ENCODE assay signal across 22 cellular contexts in genomic region chr9:7304596-7304995, GRCh38.
DNase-seq lines count a peak whose midpoint lies in the region; ATAC-seq, FAIRE-seq and TF ChIP-seq lines count a peak whose summit lies in the region.
"Had no signal": no experiment of that assay in that cellular context is flagged by ENCODE, and none has a peak within 500 bp of the region (broad histone marks: within the 10 kb centered on the region; RNA-seq: fewer than 3 reads in every experiment).

No MANE protein-coding gene starts in this region.

- no peaks in the 10 kb centered on the region for H3K36me3 Mint-ChIP-seq in activated CD4-positive, alpha-beta T cell treated with anti-CD3 and anti-CD28 coated beads for 36 hours (ENCODE audit: low read depth)
- H3K36me3 Mint-ChIP-seq: CD14-positive monocyte; CD4-positive, alpha-beta memory T cell had no signal

- H3K27ac ChIP-seq in uterus (peak overlapping the region; percentile 39 to 66), transverse colon (no peak overlapping the region)
- H3K27ac ChIP-seq: 22Rv1, A549, BLaER1, HL-60 had no signal

- CTCF ChIA-PET in activated CD4-positive, alpha-beta T cell treated with anti-CD3 and anti-CD28 coated beads for 36 hours (lab: Charles Lee), result interaction anchor here (1.1 kb wide), 1 partner anchor 10 kb away, joined by 3 read pairs; no protein-coding TSS in a partner anchor

- no peaks in the 10 kb centered on the region for H3K4me1 Mint-ChIP-seq in activated CD4-positive, alpha-beta T cell treated with anti-CD3 and anti-CD28 coated beads for 36 hours
- H3K4me1 Mint-ChIP-seq: CD14-positive monocyte; CD4-positive, alpha-beta memory T cell; GM23338 had no signal

- H3K9me3 Mint-ChIP-seq in activated CD4-positive, alpha-beta T cell treated with anti-CD3 and anti-CD28 coated beads for 36 hours (ENCODE audit: low read depth), result peaks cover 10% of the 10 kb centered on the region

- POLR2A ChIA-PET in activated CD4-positive, alpha-beta T cell treated with anti-CD3 and anti-CD28 coated beads for 36 hours (lab: Charles Lee), result no interaction called here

- H3K4me3 Mint-ChIP-seq in activated CD4-positive, alpha-beta T cell treated with anti-CD3 and anti-CD28 coated beads for 36 hours, result no peak overlapping the region
- H3K4me3 Mint-ChIP-seq: CD14-positive monocyte; CD4-positive, alpha-beta memory T cell; GM23338 had no signal

- TF ChIP-seq POLR2A in uterus (IDR thresholded peaks at IDR 0.05) (no peak), transverse colon (IDR thresholded peaks at IDR 0.05) (no peak)

- no peak for DNase-seq in activated CD4-positive, alpha-beta T cell treated with anti-CD3 and anti-CD28 coated beads for 36 hours
- no peak for DNase-seq in activated CD4-positive, alpha-beta T cell treated with anti-CD3 and anti-CD28 coated beads, Interleukin-2, amount 50 U/mL, for 4 hours
- DNase-seq in medulla oblongata (ENCODE audit: extremely low spot score) (peak; percentile 64), pons (ENCODE audit: low spot score) (peak; percentile 85), uterus (no peak), NCI-H2081 (lab: John Stamatoyannopoulos, UW) (no peak), RCC 7860 (ENCODE audit: low spot score) (no peak), transverse colon (no peak)
- DNase-seq: AML-193; CD4-positive, alpha-beta memory T cell; DMS153; DMS79; HCEC 1CT had no signal

- H3K36me3 ChIP-seq in uterus (no peaks in the 10 kb centered on the region), transverse colon (no peaks in the 10 kb centered on the region)
- H3K36me3 ChIP-seq: BLaER1 had no signal

- H3K4me1 ChIP-seq in uterus (no peaks in the 10 kb centered on the region), transverse colon (no peaks in the 10 kb centered on the region)
- H3K4me1 ChIP-seq: A549, BLaER1 had no signal

- H3K27ac Mint-ChIP-seq in activated CD4-positive, alpha-beta T cell treated with anti-CD3 and anti-CD28 coated beads for 36 hours, result no peak overlapping the region
- H3K27ac Mint-ChIP-seq: CD14-positive monocyte, GM23338 had no signal

- no peak for TF ChIP-seq EP300 in transverse colon (IDR thresholded peaks at IDR 0.05; ENCODE audit: low read depth)

- H3K4me3 ChIP-seq in uterus, result no peak overlapping the region
- no peak overlapping the region for H3K4me3 ChIP-seq in transverse colon
- H3K4me3 ChIP-seq: A549, BLaER1, GM23338 had no signal

- peak; percentile 36 for ATAC-seq in activated CD4-positive, alpha-beta T cell treated with anti-CD3 and anti-CD28 coated beads for 36 hours
- ATAC-seq: GM23338 had no signal

- no peak for FAIRE-seq in RCC 7860 (lab: Jason Lieb, UNC)
- FAIRE-seq: A549, GM12891, GM18507, H54 had no signal

- TF ChIP-seq CTCF in uterus (IDR thresholded peaks at IDR 0.05) (no peak), transverse colon (IDR thresholded peaks at IDR 0.05) (no peak)

- in situ Hi-C loops in transverse colon (cut with MboI; ENCODE audit: low pct_ligation_motif_present in 1 of 4, low pct_unique_long_range_greater_than_20kb in 1 of 4, low sequenced_read_pairs in 3 of 4), result no loop called here

- H3K9me3 ChIP-seq in uterus (no peaks in the 10 kb centered on the region), transverse colon (peaks cover 3 to 9% of the 10 kb centered on the region in 2 donors)
- H3K9me3 ChIP-seq: A549 had no signal

- intact Hi-C loops in activated CD4-positive, alpha-beta T cell treated with anti-CD3 and anti-CD28 coated beads for 36 hours (cut with DNase I, micrococcal nuclease), result no loop called here
- intact Hi-C loops in uterus (cut with DNase I; ENCODE audit: low total_unique reads) (no loop called here), transverse colon (cut with DNase I; ENCODE audit: low total_unique reads) (no loop called here)

- H3K27me3 Mint-ChIP-seq in activated CD4-positive, alpha-beta T cell treated with anti-CD3 and anti-CD28 coated beads for 36 hours, result peaks cover 32% of the 10 kb centered on the region

- WGBS in transverse colon (ENCODE audit: low coverage in 1 of 2), 2 donors, result 75 to 87% methylated on average over 4 to 5 of the region's 5 CpGs

- H3K27me3 ChIP-seq in uterus, result no peaks in the 10 kb centered on the region
- no peaks in the 10 kb centered on the region for H3K27me3 ChIP-seq in transverse colon
- H3K27me3 ChIP-seq: BLaER1 had no signal

Comparison
In these comparisons a context has a peak if more than half of its experiments do, and no peak if none do; other contexts are left out.
1. DNase-seq: peak in medulla oblongata (single experiment) and pons (single experiment); none in activated CD4-positive, alpha-beta T cell treated with anti-CD3 and anti-CD28 coated beads for 36 hours (single experiment), activated CD4-positive, alpha-beta T cell treated with anti-CD3 and anti-CD28 coated beads, Interleukin-2, amount 50 U/mL, for 4 hours (0 of 2), uterus (0 of 2), NCI-H2081 (0 of 2), RCC 7860 (single experiment) and transverse colon (single experiment).
2. H3K27ac ChIP-seq: peak in uterus (2 of 2); none in transverse colon (0 of 4).